ENCODE assay signal across 16 cellular contexts in the genomic region with DNA sequence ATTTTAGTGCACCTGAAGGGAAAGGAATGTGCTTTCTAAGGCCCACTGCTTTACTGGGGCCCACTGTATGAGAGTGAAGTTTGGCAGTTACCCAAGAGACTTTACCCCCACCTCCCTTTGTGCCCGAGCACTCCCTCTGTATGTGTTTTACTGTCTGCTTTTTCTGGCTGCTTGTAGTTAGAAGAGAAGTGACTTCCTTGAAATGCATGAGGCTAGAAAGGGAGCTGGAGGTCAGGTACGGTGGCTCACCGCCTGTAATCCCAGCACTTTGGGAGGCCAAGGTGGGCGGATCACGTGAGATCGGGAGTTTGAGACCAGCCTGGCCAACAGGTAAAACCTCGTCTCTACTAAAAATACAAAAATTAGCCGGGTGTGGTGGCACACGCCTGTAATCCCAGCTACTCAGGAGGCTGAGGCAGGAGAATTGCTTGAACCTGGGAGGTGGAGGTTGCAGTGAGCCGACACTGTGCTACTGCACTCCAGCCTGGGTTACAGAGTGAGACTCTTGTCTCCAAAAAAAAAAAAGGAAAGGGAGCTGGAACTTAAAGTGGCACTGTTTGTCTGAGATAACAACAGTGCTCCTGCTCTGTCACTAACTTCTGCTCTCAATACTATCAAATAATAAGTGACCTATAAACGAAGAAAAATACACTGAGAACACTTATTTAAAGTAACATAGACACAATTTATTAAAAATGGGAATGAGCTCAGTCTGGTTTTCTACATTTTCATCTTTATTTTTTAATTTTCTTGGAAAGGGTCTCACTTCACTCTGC. TPM values are rescaled to one million over a fixed set of nuclear protein-coding genes. Genes with fewer than 3 reads are reported as not detected.
DNase-seq lines count a peak whose midpoint lies in the region; ATAC-seq and TF ChIP-seq lines count a peak whose summit lies in the region.
"Had no signal": no experiment of that assay in that cellular context is flagged by ENCODE, and none has a peak within 500 bp of the region (broad histone marks: within the 10 kb centered on the region; RNA-seq: fewer than 3 reads in every experiment).

No MANE protein-coding gene starts in this region.

- H3K4me3 Mint-ChIP-seq in CD4-positive, alpha-beta memory T cell, result no peak overlapping the region
- peak overlapping the region in 2 of 3 experiments; percentile 13 to 54 for H3K4me3 Mint-ChIP-seq in nephron
- H3K4me3 Mint-ChIP-seq in nephron progenitor cell, result no peak overlapping the region

- no peaks in the 10 kb centered on the region for H3K27me3 Mint-ChIP-seq in CD4-positive, alpha-beta memory T cell
- H3K27me3 Mint-ChIP-seq in nephron (ENCODE audit: low read depth), result no peaks in the 10 kb centered on the region
- H3K27me3 Mint-ChIP-seq in nephron progenitor cell (ENCODE audit: low read depth, poor library complexity), result no peaks in the 10 kb centered on the region
- H3K27me3 Mint-ChIP-seq: CD8-positive, alpha-beta memory T cell had no signal

- H3K9ac ChIP-seq in duodenal mucosa (ENCODE audit: low read depth in 1 of 2, low read length in 2 of 2), result no peak overlapping the region

- peaks cover 5 to 21% of the 10 kb centered on the region in 2 donors for H3K36me3 Mint-ChIP-seq in CD4-positive, alpha-beta memory T cell
- H3K36me3 Mint-ChIP-seq in nephron (ENCODE audit: low read depth) (peaks cover 41% of the 10 kb centered on the region), nephron progenitor cell (ENCODE audit: low read depth) (peaks cover 64% of the 10 kb centered on the region)

- H3K4me1 ChIP-seq in CD4-positive, alpha-beta memory T cell (ENCODE audit: insufficient read depth, low read length), result peaks cover 31% of the 10 kb centered on the region
- H3K4me1 ChIP-seq in duodenal mucosa (ENCODE audit: control insufficient read depth in 1 of 2, insufficient read depth in 2 of 2, low read length in 2 of 2) (peaks cover 5 to 14% of the 10 kb centered on the region in 2 donors), mucosa of descending colon (ENCODE audit: low read depth) (peaks cover 17% of the 10 kb centered on the region)

- ATAC-seq in mucosa of descending colon, result no peak
- ATAC-seq: SK-N-SH treated with all-trans-retinoic acid at 6 μM for 48 hours had no signal

- CTCF ChIA-PET in CD4-positive, alpha-beta memory T cell (lab: Charles Lee; ENCODE audit: partially characterized antibody), result no interaction called here
- CTCF ChIA-PET in RWPE1 (lab: Yijun Ruan, JAX), result no interaction called here

- H3K27me3 ChIP-seq in CD4-positive, alpha-beta memory T cell (ENCODE audit: insufficient read depth, low read length), result no peaks in the 10 kb centered on the region
- H3K27me3 ChIP-seq in duodenal mucosa (ENCODE audit: control insufficient read depth in 1 of 2, insufficient read depth in 2 of 2, low read length in 2 of 2) (no peaks in the 10 kb centered on the region), WERI-Rb-1 (ENCODE audit: insufficient read depth, low read depth, severe bottlenecking) (no peaks in the 10 kb centered on the region)
- H3K27me3 ChIP-seq: colonic mucosa, sigmoid colon had no signal

- TF ChIP-seq CTCF in RWPE1 (conservative IDR thresholded peaks at IDR 0.05; ENCODE audit: low read depth), result no peak
- no peak for TF ChIP-seq CTCF in nephron (IDR thresholded peaks at IDR 0.05; ENCODE audit: unreplicated experiment in 3 of 3)
- no peak for TF ChIP-seq CTCF in nephron progenitor cell (IDR thresholded peaks at IDR 0.05)
- no peak for TF ChIP-seq CTCF in mucosa of descending colon (IDR thresholded peaks at IDR 0.05)
- no peak for TF ChIP-seq CTCF in WERI-Rb-1 (IDR thresholded peaks at IDR 0.05; ENCODE audit: low read depth, low read length)

- no peaks in the 10 kb centered on the region for H3K9me3 ChIP-seq in CD4-positive, alpha-beta memory T cell (ENCODE audit: control insufficient read depth in 1 of 2, low read length in 2 of 2)
- H3K9me3 ChIP-seq in duodenal mucosa (ENCODE audit: control insufficient read depth in 1 of 2, low read length in 2 of 2), result no peaks in the 10 kb centered on the region
- no peaks in the 10 kb centered on the region for H3K9me3 ChIP-seq in mucosa of descending colon
- no peaks in the 10 kb centered on the region for H3K9me3 ChIP-seq in WERI-Rb-1 (ENCODE audit: severe bottlenecking)
- H3K9me3 ChIP-seq: colonic mucosa, sigmoid colon had no signal

- H3K27ac Mint-ChIP-seq in CD4-positive, alpha-beta memory T cell, result peak overlapping the region in 4 of 7 donors; percentile 6 to 74 (median 27)
- H3K27ac Mint-ChIP-seq in nephron (peak overlapping the region; percentile 65 to 95 (median 85)), nephron progenitor cell (no peak overlapping the region)

- intact Hi-C loops in CD4-positive, alpha-beta memory T cell (cut with micrococcal nuclease), result no loop called here
- intact Hi-C loops in mucosa of descending colon (cut with DNase I, micrococcal nuclease), result no loop called here

- no peaks in the 10 kb centered on the region for H3K36me3 ChIP-seq in CD4-positive, alpha-beta memory T cell (ENCODE audit: insufficient read depth, low read length)
- H3K36me3 ChIP-seq in duodenal mucosa (ENCODE audit: control insufficient read depth in 1 of 2, insufficient read depth in 2 of 2, low read length in 2 of 2), result peaks cover 3 to 15% of the 10 kb centered on the region in 2 donors
- H3K36me3 ChIP-seq in mucosa of descending colon (ENCODE audit: low read depth), result no peaks in the 10 kb centered on the region
- peaks cover 24% of the 10 kb centered on the region for H3K36me3 ChIP-seq in WERI-Rb-1
- H3K36me3 ChIP-seq: colonic mucosa had no signal

- no peak for DNase-seq in CD4-positive, alpha-beta memory T cell
- no peak for DNase-seq in RWPE1 (ENCODE audit: low spot score)
- no peak for DNase-seq in nephron progenitor cell
- DNase-seq in mucosa of descending colon, result no peak
- DNase-seq in WERI-Rb-1, result no peak
- DNase-seq: activated CD4-positive, CD25-positive, alpha-beta regulatory T cell; CD8-positive, alpha-beta memory T cell; colonic mucosa; GDM1; NCI-H1436 treated with DMSO at 0.1 percent for 48 hours; NCI-H526; posterior cingulate gyrus; sigmoid colon had no signal

- H3K27ac ChIP-seq in CD4-positive, alpha-beta memory T cell (ENCODE audit: low read depth, low read length), result no peak overlapping the region
- peak overlapping the region; percentile 21; the same call in 1 of the 2 replicates for H3K27ac ChIP-seq in RWPE1
- no peak overlapping the region for H3K27ac ChIP-seq in duodenal mucosa (ENCODE audit: low read depth, low read length)
- H3K27ac ChIP-seq in WERI-Rb-1, result no peak overlapping the region
- H3K27ac ChIP-seq: colonic mucosa, sigmoid colon had no signal

- peaks cover 35 to 44% (median 38%) of the 10 kb centered on the region in 4 donors for H3K4me1 Mint-ChIP-seq in CD4-positive, alpha-beta memory T cell
- H3K4me1 Mint-ChIP-seq in nephron (peaks cover 28% of the 10 kb centered on the region), nephron progenitor cell (peaks cover 25% of the 10 kb centered on the region)

- POLR2A ChIA-PET in CD4-positive, alpha-beta memory T cell (lab: Charles Lee; ENCODE audit: partially characterized antibody), result no interaction called here
- POLR2A ChIA-PET in RWPE1 (lab: Yijun Ruan, JAX; ENCODE audit: low non-redundant PET), result no interaction called here

- H3K4me3 ChIP-seq in CD4-positive, alpha-beta memory T cell (ENCODE audit: low read length in 2 of 2), result no peak overlapping the region
- H3K4me3 ChIP-seq in duodenal mucosa (ENCODE audit: low read depth in 1 of 2, low read length in 2 of 2) (peak overlapping the region; percentile 19 to 29), mucosa of descending colon (no peak overlapping the region), WERI-Rb-1 (ENCODE audit: low read depth, low read length) (no peak overlapping the region)
- H3K4me3 ChIP-seq: colonic mucosa, sigmoid colon had no signal

- no peaks in the 10 kb centered on the region for H3K9me3 Mint-ChIP-seq in CD4-positive, alpha-beta memory T cell
- H3K9me3 Mint-ChIP-seq in nephron, result no peaks in the 10 kb centered on the region
- peaks cover 13% of the 10 kb centered on the region for H3K9me3 Mint-ChIP-seq in nephron progenitor cell
- H3K9me3 Mint-ChIP-seq: CD8-positive, alpha-beta memory T cell had no signal

RNA-seq across cellular contexts. Expression of gene TRIP11, which starts 5.8 kb away (rescaled TPM):
- 10 to 100 TPM; 68.0 to 68.7 TPM for total RNA-seq in CD4-positive, alpha-beta memory T cell
- 10 to 100 TPM; 24.6 to 77.2 TPM for polyA plus RNA-seq in CD4-positive, alpha-beta memory T cell
- 10 to 100 TPM; 48.1 to 67.3 (median 54.6) TPM for total RNA-seq in mucosa of descending colon

Comparison
In these comparisons a context has a peak if more than half of its experiments do, and no peak if none do; other contexts are left out.
1. H3K4me3 ChIP-seq: peak in duodenal mucosa (2 of 2); none in CD4-positive, alpha-beta memory T cell (0 of 2), mucosa of descending colon (single experiment) and WERI-Rb-1 (single experiment).
2. H3K4me3 Mint-ChIP-seq: peak in nephron (2 of 3); none in CD4-positive, alpha-beta memory T cell (0 of 8) and nephron progenitor cell (single experiment).